ENCODE assay signal across 1 cellular context in the genomic region with DNA sequence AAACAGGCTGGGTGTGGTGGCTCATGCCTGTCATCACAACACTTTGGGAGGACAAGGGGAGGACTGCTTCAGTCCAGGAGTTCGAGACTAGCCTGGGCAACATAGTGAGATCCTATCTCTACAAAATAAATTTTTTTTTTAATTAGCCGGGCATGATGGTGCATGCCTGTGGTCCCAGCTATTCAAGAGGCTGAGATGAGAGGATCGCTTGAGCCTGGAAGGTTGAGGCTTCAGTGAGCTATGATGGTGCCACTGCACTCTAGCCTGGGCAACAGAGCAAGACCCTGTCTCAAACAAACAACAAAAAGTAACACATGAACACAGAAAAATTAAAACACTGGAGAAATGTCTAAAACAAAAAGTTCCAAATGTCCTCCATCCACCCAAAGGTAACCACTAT.
A peak's percentile ranks its signal among the peaks of the same experiment; 100 is the strongest.
TF ChIP-seq lines count a peak whose summit lies in the region.

No MANE protein-coding gene starts in this region.

TF ChIP-seq in GM12878, 131 proteins besides CTCF, POLR2A, EP300 and RAD21:
- TF ChIP-seq, protein P1, sequence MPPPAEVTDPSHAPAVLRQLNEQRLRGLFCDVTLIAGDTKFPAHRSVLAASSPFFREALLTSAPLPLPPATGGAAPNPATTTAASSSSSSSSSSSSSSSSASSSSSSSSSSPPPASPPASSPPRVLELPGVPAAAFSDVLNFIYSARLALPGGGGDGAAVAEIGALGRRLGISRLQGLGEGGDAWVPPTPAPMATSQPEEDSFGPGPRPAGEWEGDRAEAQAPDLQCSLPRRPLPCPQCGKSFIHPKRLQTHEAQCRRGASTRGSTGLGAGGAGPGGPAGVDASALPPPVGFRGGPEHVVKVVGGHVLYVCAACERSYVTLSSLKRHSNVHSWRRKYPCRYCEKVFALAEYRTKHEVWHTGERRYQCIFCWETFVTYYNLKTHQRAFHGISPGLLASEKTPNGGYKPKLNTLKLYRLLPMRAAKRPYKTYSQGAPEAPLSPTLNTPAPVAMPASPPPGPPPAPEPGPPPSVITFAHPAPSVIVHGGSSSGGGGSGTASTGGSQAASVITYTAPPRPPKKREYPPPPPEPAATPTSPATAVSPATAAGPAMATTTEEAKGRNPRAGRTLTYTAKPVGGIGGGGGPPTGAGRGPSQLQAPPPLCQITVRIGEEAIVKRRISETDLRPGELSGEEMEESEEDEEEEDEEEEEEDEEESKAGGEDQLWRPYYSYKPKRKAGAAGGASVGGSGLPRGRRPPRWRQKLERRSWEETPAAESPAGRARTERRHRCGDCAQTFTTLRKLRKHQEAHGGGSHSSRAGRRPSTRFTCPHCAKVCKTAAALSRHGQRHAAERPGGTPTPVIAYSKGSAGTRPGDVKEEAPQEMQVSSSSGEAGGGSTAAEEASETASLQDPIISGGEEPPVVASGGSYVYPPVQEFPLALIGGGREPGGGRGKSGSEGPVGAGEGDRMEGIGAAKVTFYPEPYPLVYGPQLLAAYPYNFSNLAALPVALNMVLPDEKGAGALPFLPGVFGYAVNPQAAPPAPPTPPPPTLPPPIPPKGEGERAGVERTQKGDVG (CRISPR knock-in tag; IDR thresholded peaks at IDR 0.05), result no peak
- 0 out of 2 replicates have a peak, but pooled peaks have one; percentile 46 for TF ChIP-seq CHD1 (IDR thresholded peaks at IDR 0.05; ENCODE audit: low read depth, low read length)
- TF ChIP-seq LARP7 (IDR thresholded peaks at IDR 0.05), result 0 out of 2 replicates have a peak, but pooled peaks have one; percentile 1
- TF ChIP-seq ZNF622 (IDR thresholded peaks at IDR 0.05), result no peak
- no peak for TF ChIP-seq MYC (IDR thresholded peaks at IDR 0.05; ENCODE audit: insufficient read depth, insufficient read length, insufficient replicate concordance, low read length, severe bottlenecking)
- 0 out of 2 replicates have a peak, but pooled peaks have one; percentile 50 for TF ChIP-seq WRNIP1 (IDR thresholded peaks at IDR 0.05; ENCODE audit: borderline replicate concordance, low read depth, low read length)
- no peak for TF ChIP-seq GABPA (IDR thresholded peaks at IDR 0.05; ENCODE audit: low read depth)
- no peak for TF ChIP-seq SRF (IDR thresholded peaks at IDR 0.05; ENCODE audit: low read depth in 2 of 2, low read length in 2 of 2)
- TF ChIP-seq, protein P2, sequence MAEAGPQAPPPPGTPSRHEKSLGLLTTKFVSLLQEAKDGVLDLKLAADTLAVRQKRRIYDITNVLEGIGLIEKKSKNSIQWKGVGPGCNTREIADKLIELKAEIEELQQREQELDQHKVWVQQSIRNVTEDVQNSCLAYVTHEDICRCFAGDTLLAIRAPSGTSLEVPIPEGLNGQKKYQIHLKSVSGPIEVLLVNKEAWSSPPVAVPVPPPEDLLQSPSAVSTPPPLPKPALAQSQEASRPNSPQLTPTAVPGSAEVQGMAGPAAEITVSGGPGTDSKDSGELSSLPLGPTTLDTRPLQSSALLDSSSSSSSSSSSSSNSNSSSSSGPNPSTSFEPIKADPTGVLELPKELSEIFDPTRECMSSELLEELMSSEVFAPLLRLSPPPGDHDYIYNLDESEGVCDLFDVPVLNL (IDR thresholded peaks at IDR 0.05; ENCODE audit: low read depth, low read length), result no peak
- no peak for TF ChIP-seq TCF12 (IDR thresholded peaks at IDR 0.05; ENCODE audit: low read depth, low read length)
- TF ChIP-seq, protein P3, sequence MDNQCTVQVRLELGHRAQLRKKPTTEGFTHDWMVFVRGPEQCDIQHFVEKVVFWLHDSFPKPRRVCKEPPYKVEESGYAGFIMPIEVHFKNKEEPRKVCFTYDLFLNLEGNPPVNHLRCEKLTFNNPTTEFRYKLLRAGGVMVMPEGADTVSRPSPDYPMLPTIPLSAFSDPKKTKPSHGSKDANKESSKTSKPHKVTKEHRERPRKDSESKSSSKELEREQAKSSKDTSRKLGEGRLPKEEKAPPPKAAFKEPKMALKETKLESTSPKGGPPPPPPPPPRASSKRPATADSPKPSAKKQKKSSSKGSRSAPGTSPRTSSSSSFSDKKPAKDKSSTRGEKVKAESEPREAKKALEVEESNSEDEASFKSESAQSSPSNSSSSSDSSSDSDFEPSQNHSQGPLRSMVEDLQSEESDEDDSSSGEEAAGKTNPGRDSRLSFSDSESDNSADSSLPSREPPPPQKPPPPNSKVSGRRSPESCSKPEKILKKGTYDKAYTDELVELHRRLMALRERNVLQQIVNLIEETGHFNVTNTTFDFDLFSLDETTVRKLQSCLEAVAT (IDR thresholded peaks at IDR 0.05), result peak; percentile 0; the same call in 1 of the 2 replicates
- no peak for TF ChIP-seq FOXM1 (IDR thresholded peaks at IDR 0.05; ENCODE audit: low read depth, low read length)
- TF ChIP-seq ZNF217 (IDR thresholded peaks at IDR 0.05), result 0 out of 2 replicates have a peak, but pooled peaks have one; percentile 14
